Comparison of ENCODE assay signal across 13 cellular contexts in the genomic region with DNA sequence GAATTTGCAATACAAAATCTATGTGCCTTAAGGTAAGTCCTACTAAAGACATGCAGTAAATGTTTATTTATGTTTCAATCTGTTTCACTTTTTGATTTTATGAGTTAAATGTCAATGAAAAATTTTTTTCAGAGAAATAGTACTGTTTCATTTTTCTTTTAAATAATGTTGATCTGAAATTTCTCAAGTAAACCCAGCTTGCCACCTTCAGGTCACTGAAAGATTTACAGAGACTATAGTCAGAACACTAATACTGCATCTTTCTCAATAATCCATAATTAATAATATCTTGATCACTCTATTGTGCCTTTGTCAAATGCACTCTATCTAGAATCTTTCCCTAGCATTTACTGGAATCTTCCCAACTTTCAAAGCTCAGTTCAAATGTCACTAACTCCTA. TPM values are rescaled to one million over a fixed set of nuclear protein-coding genes. Genes with fewer than 3 reads are reported as not detected.
DNase-seq lines count a peak whose midpoint lies in the region; ATAC-seq and TF ChIP-seq lines count a peak whose summit lies in the region.
"Had no signal": no experiment of that assay in that cellular context is flagged by ENCODE, and none has a peak within 500 bp of the region (broad histone marks: within the 10 kb centered on the region; RNA-seq: fewer than 3 reads in every experiment).

No MANE protein-coding gene starts in this region.

- no peak for TF ChIP-seq POLR2A in testis (IDR thresholded peaks at IDR 0.05)

- H3K4me1 Mint-ChIP-seq in CD8-positive, alpha-beta memory T cell, result no peaks in the 10 kb centered on the region
- H3K4me1 Mint-ChIP-seq in CD8-positive, alpha-beta T cell (ENCODE audit: low read depth), result no peaks in the 10 kb centered on the region
- H3K4me1 Mint-ChIP-seq: activated T-helper 17 cell treated with anti-CD3 and anti-CD28 coated beads, Interleukin-2, amount 50 U/mL, for 72 hours; memory B cell had no signal

- H3K27ac Mint-ChIP-seq in CD8-positive, alpha-beta memory T cell, result no peak overlapping the region
- no peak overlapping the region for H3K27ac Mint-ChIP-seq in CD8-positive, alpha-beta T cell
- H3K27ac Mint-ChIP-seq: activated T-helper 17 cell treated with anti-CD3 and anti-CD28 coated beads, Interleukin-2, amount 50 U/mL, for 72 hours; CD4-positive, CD25-positive, alpha-beta regulatory T cell; memory B cell had no signal

- no peak overlapping the region for H3K27ac ChIP-seq in mammary epithelial cell (ENCODE audit: insufficient read depth, low read depth, low read length)
- no peak overlapping the region for H3K27ac ChIP-seq in fibroblast of lung (ENCODE audit: insufficient read depth, low read length)
- no peak overlapping the region for H3K27ac ChIP-seq in testis
- H3K27ac ChIP-seq in CD8-positive, alpha-beta memory T cell (ENCODE audit: low read depth, low read length), result no peak overlapping the region
- no peak overlapping the region for H3K27ac ChIP-seq in CD8-positive, alpha-beta T cell (ENCODE audit: low read depth, low read length)
- H3K27ac ChIP-seq: stomach had no signal

- H2AFZ ChIP-seq in mammary epithelial cell (ENCODE audit: low read depth, low read length) (no peak overlapping the region), fibroblast of lung (ENCODE audit: low read length) (no peak overlapping the region)

- H3K27me3 ChIP-seq in mammary epithelial cell (ENCODE audit: insufficient read depth, low read length), result no peaks in the 10 kb centered on the region
- no peaks in the 10 kb centered on the region for H3K27me3 ChIP-seq in fibroblast of lung (ENCODE audit: control insufficient read depth, insufficient read depth, low read length)
- H3K27me3 ChIP-seq in testis, result no peaks in the 10 kb centered on the region
- no peaks in the 10 kb centered on the region for H3K27me3 ChIP-seq in CD8-positive, alpha-beta memory T cell (ENCODE audit: insufficient read depth, low read length, poor library complexity, severe bottlenecking)
- no peaks in the 10 kb centered on the region for H3K27me3 ChIP-seq in CD8-positive, alpha-beta T cell (ENCODE audit: insufficient read depth, low read length)
- H3K27me3 ChIP-seq: stomach had no signal

- H3K36me3 Mint-ChIP-seq in CD8-positive, alpha-beta memory T cell, result no peaks in the 10 kb centered on the region
- no peaks in the 10 kb centered on the region for H3K36me3 Mint-ChIP-seq in CD8-positive, alpha-beta T cell
- H3K36me3 Mint-ChIP-seq: CD4-positive, CD25-positive, alpha-beta regulatory T cell; memory B cell had no signal

- no peaks in the 10 kb centered on the region for H3K36me3 ChIP-seq in mammary epithelial cell (ENCODE audit: insufficient read depth, low read length)
- H3K36me3 ChIP-seq in fibroblast of lung (ENCODE audit: control insufficient read depth, insufficient read depth, low read length), result no peaks in the 10 kb centered on the region
- no peaks in the 10 kb centered on the region for H3K36me3 ChIP-seq in testis (ENCODE audit: low read depth, missing control alignments)
- H3K36me3 ChIP-seq in CD8-positive, alpha-beta memory T cell (ENCODE audit: insufficient read depth, low read length), result no peaks in the 10 kb centered on the region
- H3K36me3 ChIP-seq in CD8-positive, alpha-beta T cell (ENCODE audit: insufficient read depth, low read length), result no peaks in the 10 kb centered on the region
- H3K36me3 ChIP-seq: stomach had no signal

- in situ Hi-C loops in T47D (cut with HindIII; ENCODE audit: low pct_unique_long_range_greater_than_20kb, low sequenced_read_pairs) (no loop called here), mammary epithelial cell (cut with MboI; ENCODE audit: low sequenced_read_pairs in 2 of 2) (loop anchor here in 1 of 2 donors (25.0 kb wide), 1 partner anchor 247 kb away; no protein-coding TSS in a partner anchor)

- dilution Hi-C loops in mammary epithelial cell (cut with HindIII; ENCODE audit: low sequenced_read_pairs), result no loop called here

- H3K9me3 Mint-ChIP-seq in CD8-positive, alpha-beta memory T cell, result no peaks in the 10 kb centered on the region
- H3K9me3 Mint-ChIP-seq in CD8-positive, alpha-beta T cell, result no peaks in the 10 kb centered on the region
- H3K9me3 Mint-ChIP-seq: activated T-helper 17 cell treated with anti-CD3 and anti-CD28 coated beads, Interleukin-2, amount 50 U/mL, for 72 hours; CD4-positive, CD25-positive, alpha-beta regulatory T cell; memory B cell had no signal

- intact Hi-C loops in mammary epithelial cell (cut with micrococcal nuclease) (loop anchor here (2.0 kb wide), 1 partner anchor 248 kb away; no protein-coding TSS in a partner anchor), testis (cut with DNase I; ENCODE audit: low total_unique reads) (no loop called here)
- intact Hi-C loops in CD8-positive, alpha-beta T cell (cut with DNase I, micrococcal nuclease), result no loop called here

- DNase-seq in T47D (ENCODE audit: low read depth in 1 of 2, low spot score in 1 of 2) (peak; percentile 22 to 37), mammary epithelial cell (no peak), OCI-M1 (lab: John Stamatoyannopoulos, UW) (peak; percentile 52), fibroblast of lung (ENCODE audit: low read depth in 2 of 2) (peak; percentile 3 to 45), testis (no peak), SIG-M5 treated with dmso at 0.1 percent for 504 hours (lab: John Stamatoyannopoulos, UW; ENCODE audit: unreplicated experiment) (no peak)
- no peak for DNase-seq in CD8-positive, alpha-beta memory T cell
- no peak for DNase-seq in CD8-positive, alpha-beta T cell
- DNase-seq: CD4-positive, CD25-positive, alpha-beta regulatory T cell; NCI-H2227 treated with DMSO at 0.1 percent for 48 hours; stomach had no signal

- TF ChIP-seq CTCF in mammary epithelial cell (conservative IDR thresholded peaks at IDR 0.05 in 1 of 2, IDR thresholded peaks at IDR 0.05 in 1 of 2; ENCODE audit: extremely low read depth in 1 of 2, insufficient read depth in 1 of 2, low read depth in 1 of 2, low read length in 2 of 2) (peak in 1 of 2 donors; percentile 36), fibroblast of lung (conservative IDR thresholded peaks at IDR 0.05 in 1 of 2, IDR thresholded peaks at IDR 0.05 in 1 of 2; ENCODE audit: low read depth in 1 of 2, low read length in 2 of 2) (peak in 1 of 2 donors; percentile 39), testis (IDR thresholded peaks at IDR 0.05) (peak in 2 of 3 experiments; percentile 21 to 37)
- TF ChIP-seq CTCF in CD8-positive, alpha-beta T cell (IDR thresholded peaks at IDR 0.05), result no peak

- CTCF ChIA-PET in mammary epithelial cell (lab: Charles Lee; ENCODE audit: low non-redundant PET), result interaction anchor here (0.6 kb wide), 1 partner anchor 455 kb away, joined by 4 read pairs; no protein-coding TSS in a partner anchor
- CTCF ChIA-PET in CD8-positive, alpha-beta memory T cell (lab: Charles Lee), result no interaction called here
- CTCF ChIA-PET in CD8-positive, alpha-beta T cell (lab: Charles Lee), result interaction anchor here (1.2 kb wide), 1 partner anchor 248 kb away, joined by 4 read pairs; no protein-coding TSS in a partner anchor

- H3K9ac ChIP-seq in mammary epithelial cell (ENCODE audit: insufficient read depth, low read length) (no peak overlapping the region), fibroblast of lung (ENCODE audit: insufficient read depth, low read length) (no peak overlapping the region)

- no peak for ATAC-seq in CD8-positive, alpha-beta T cell
- ATAC-seq: activated T-helper 17 cell treated with anti-CD3 and anti-CD28 coated beads, Interleukin-2, amount 50 U/mL, for 72 hours had no signal

- BruUV-seq in mammary epithelial cell (replicated peaks; lab: Mats Ljungman, UMichigan), result no TSS peak

- peaks cover 0 to 10% of the 10 kb centered on the region in 2 donors for H3K27me3 Mint-ChIP-seq in CD8-positive, alpha-beta memory T cell
- H3K27me3 Mint-ChIP-seq in CD8-positive, alpha-beta T cell (ENCODE audit: low read depth), result peaks cover 2% of the 10 kb centered on the region

- H3K4me3 Mint-ChIP-seq in CD8-positive, alpha-beta memory T cell, result no peak overlapping the region
- H3K4me3 Mint-ChIP-seq in CD8-positive, alpha-beta T cell, result no peak overlapping the region
- H3K4me3 Mint-ChIP-seq: activated T-helper 17 cell treated with anti-CD3 and anti-CD28 coated beads, Interleukin-2, amount 50 U/mL, for 72 hours; CD4-positive, CD25-positive, alpha-beta regulatory T cell; memory B cell had no signal

- H3K9me3 ChIP-seq in mammary epithelial cell (replicated peaks; ENCODE audit: insufficient read depth, low read length), result no peaks in the 10 kb centered on the region
- no peaks in the 10 kb centered on the region for H3K9me3 ChIP-seq in fibroblast of lung (ENCODE audit: control insufficient read depth, insufficient read depth, low read depth, low read length)
- H3K9me3 ChIP-seq in testis, result no peaks in the 10 kb centered on the region
- no peaks in the 10 kb centered on the region for H3K9me3 ChIP-seq in CD8-positive, alpha-beta memory T cell (ENCODE audit: low read length)
- no peaks in the 10 kb centered on the region for H3K9me3 ChIP-seq in CD8-positive, alpha-beta T cell (ENCODE audit: low read length)
- H3K9me3 ChIP-seq: stomach had no signal

- H3K4me3 ChIP-seq in mammary epithelial cell (replicated peaks in 1 of 3; ENCODE audit: insufficient read depth in 1 of 3, low read depth in 2 of 3, low read length in 3 of 3) (no peak overlapping the region), fibroblast of lung (replicated peaks in 1 of 4; ENCODE audit: control extremely low read depth in 1 of 4, insufficient read depth in 1 of 4, low read depth in 3 of 4, low read length in 4 of 4) (no peak overlapping the region), testis (no peak overlapping the region)
- H3K4me3 ChIP-seq in CD8-positive, alpha-beta memory T cell (ENCODE audit: low read length), result no peak overlapping the region
- H3K4me3 ChIP-seq in CD8-positive, alpha-beta T cell (ENCODE audit: low read depth, low read length), result no peak overlapping the region
- H3K4me3 ChIP-seq: stomach had no signal

- H3K79me2 ChIP-seq in mammary epithelial cell (ENCODE audit: insufficient read depth, low read length) (no peaks in the 10 kb centered on the region), fibroblast of lung (ENCODE audit: control insufficient read depth, insufficient read depth, low read length) (no peaks in the 10 kb centered on the region)

- POLR2A ChIA-PET in CD8-positive, alpha-beta memory T cell (lab: Charles Lee), result no interaction called here
- POLR2A ChIA-PET in CD8-positive, alpha-beta T cell (lab: Charles Lee), result no interaction called here

- H3K4me2 ChIP-seq in mammary epithelial cell (ENCODE audit: insufficient read depth, low read depth, low read length) (no peak overlapping the region), fibroblast of lung (ENCODE audit: extremely low read depth, insufficient read depth, low read length) (no peak overlapping the region)

- H4K20me1 ChIP-seq in mammary epithelial cell (ENCODE audit: insufficient read depth, low read length) (no peaks in the 10 kb centered on the region), fibroblast of lung (ENCODE audit: control insufficient read depth, extremely low read depth, insufficient read depth, low read length) (no peaks in the 10 kb centered on the region)

- H3K4me1 ChIP-seq in mammary epithelial cell (ENCODE audit: insufficient read depth, low read length) (no peaks in the 10 kb centered on the region), fibroblast of lung (ENCODE audit: control insufficient read depth, extremely low read depth, insufficient read depth, low read length) (no peaks in the 10 kb centered on the region), testis (no peaks in the 10 kb centered on the region)
- H3K4me1 ChIP-seq in CD8-positive, alpha-beta memory T cell (ENCODE audit: insufficient read depth, low read length), result no peaks in the 10 kb centered on the region
- no peaks in the 10 kb centered on the region for H3K4me1 ChIP-seq in CD8-positive, alpha-beta T cell (ENCODE audit: insufficient read depth, low read length)
- H3K4me1 ChIP-seq: stomach had no signal

RNA-seq across cellular contexts. Expression of gene DHX40, which starts 6.5 kb away (rescaled TPM):
- total RNA-seq in mammary epithelial cell (10 to 100 TPM; 22.5 to 42.7 TPM), fibroblast of lung (58.6 and 70.9 TPM in 2 replicates), testis (10 to 100 TPM; 60.8 to 71.9 TPM)
- polyA plus RNA-seq in mammary epithelial cell (15.1 TPM), fibroblast of lung (32.6 and 41.9 TPM in 2 replicates), testis (ENCODE audit: insufficient read depth, low read depth, low replicate concordance) (53.2 TPM)
- polyA minus RNA-seq in mammary epithelial cell (23.0 TPM), fibroblast of lung (ENCODE audit: low replicate concordance) (3.8 and 7.0 TPM in 2 replicates)
- polyA plus RNA-seq in fibroblast of lung (2012), result 23.5 and 25.5 TPM in 2 replicates
- total RNA-seq in CD8-positive, alpha-beta memory T cell, result 10 to 100 TPM; 17.9 to 22.3 TPM
- polyA plus RNA-seq in CD8-positive, alpha-beta memory T cell, result 23.2 TPM
- 10 to 100 TPM; 72.7 to 72.8 TPM for total RNA-seq in CD8-positive, alpha-beta T cell

Comparison
In these comparisons a context has a peak if more than half of its experiments do, and no peak if none do; other contexts are left out.
1. DNase-seq: peak in T47D (2 of 2), OCI-M1 (single experiment) and fibroblast of lung (2 of 2); none in mammary epithelial cell (single experiment), testis (single experiment), SIG-M5 treated with dmso at 0.1 percent for 504 hours (single experiment), CD8-positive, alpha-beta memory T cell (0 of 5) and CD8-positive, alpha-beta T cell (0 of 7).